21 cellular contexts compared by ENCODE assay signal in genomic region chr4:85165808-85166207, GRCh38.
DNase-seq lines count a peak whose midpoint lies in the region; TF ChIP-seq lines count a peak whose summit lies in the region.
"Had no signal": no experiment of that assay in that cellular context is flagged by ENCODE, and none has a peak within 500 bp of the region (broad histone marks: within the 10 kb centered on the region; RNA-seq: fewer than 3 reads in every experiment).

No MANE protein-coding gene starts in this region.

- no peak overlapping the region for H3K4me2 ChIP-seq in neural progenitor cell
- H3K4me2 ChIP-seq: GM23338 had no signal

- H3K36me3 ChIP-seq in left ventricle myocardium inferior: no peaks in the 10 kb centered on the region
- no peaks in the 10 kb centered on the region for H3K36me3 ChIP-seq in right atrium auricular region
- no peaks in the 10 kb centered on the region for H3K36me3 ChIP-seq in endodermal cell (ENCODE audit: control insufficient read depth, insufficient read depth, low read length)
- no peaks in the 10 kb centered on the region for H3K36me3 ChIP-seq in neural progenitor cell
- H3K36me3 ChIP-seq: SJSA1 had no signal

- no peaks in the 10 kb centered on the region for H3K79me2 ChIP-seq in neural progenitor cell (ENCODE audit: low read depth)

- H3K4me3 ChIP-seq in left ventricle myocardium inferior (no peak overlapping the region), right atrium auricular region (no peak overlapping the region), endodermal cell (ENCODE audit: low read length) (no peak overlapping the region), neural progenitor cell (no peak overlapping the region)
- H3K4me3 ChIP-seq: GM23338, K562, SJSA1 had no signal

- 83 to 90% methylated on average over 1 to 2 of the region's 2 CpGs for WGBS in endodermal cell (ENCODE audit: insufficient coverage in 1 of 2, insufficient read length in 1 of 2), 2 experiments

- intact Hi-C loops in left ventricle myocardium inferior (cut with micrococcal nuclease): no loop called here

- no peaks in the 10 kb centered on the region for H3K4me1 ChIP-seq in left ventricle myocardium inferior
- no peaks in the 10 kb centered on the region for H3K4me1 ChIP-seq in right atrium auricular region
- H3K4me1 ChIP-seq in endodermal cell (ENCODE audit: control insufficient read depth, insufficient read depth, low read length): no peaks in the 10 kb centered on the region
- H3K4me1 ChIP-seq in neural progenitor cell: no peaks in the 10 kb centered on the region
- H3K4me1 ChIP-seq: SJSA1 had no signal

- no peak overlapping the region for H3K27ac ChIP-seq in left ventricle myocardium inferior (replicated peaks)
- no peak overlapping the region for H3K27ac ChIP-seq in right atrium auricular region
- H3K27ac ChIP-seq in endodermal cell (ENCODE audit: low read depth, low read length): no peak overlapping the region
- H3K27ac ChIP-seq in neural progenitor cell: no peak overlapping the region
- H3K27ac ChIP-seq: 22Rv1, C4-2B, SJSA1 had no signal

- TF ChIP-seq CTCF in left ventricle myocardium inferior (IDR thresholded peaks at IDR 0.05; ENCODE audit: borderline replicate concordance) (peak; percentile 20), right atrium auricular region (IDR thresholded peaks at IDR 0.05) (no peak), endodermal cell (conservative IDR thresholded peaks at IDR 0.05) (peak; percentile 53), neural progenitor cell (IDR thresholded peaks at IDR 0.05) (peak; percentile 7), chondrocyte (IDR thresholded peaks at IDR 0.05) (no peak)

- no peak overlapping the region for H3K27ac Mint-ChIP-seq in endodermal cell
- H3K27ac Mint-ChIP-seq in neural progenitor cell: no peak overlapping the region
- no peak overlapping the region for H3K27ac Mint-ChIP-seq in chondrocyte (ENCODE audit: unreplicated experiment)
- H3K27ac Mint-ChIP-seq: CD8-positive, alpha-beta memory T cell; GM23338 had no signal

- H3K9me3 ChIP-seq in left ventricle myocardium inferior (replicated peaks): peaks cover 19% of the 10 kb centered on the region
- no peaks in the 10 kb centered on the region for H3K9me3 ChIP-seq in right atrium auricular region
- no peaks in the 10 kb centered on the region for H3K9me3 ChIP-seq in endodermal cell (ENCODE audit: control insufficient read depth, low read length)
- H3K9me3 ChIP-seq in neural progenitor cell (ENCODE audit: low read depth): no peaks in the 10 kb centered on the region
- H3K9me3 ChIP-seq: SJSA1 had no signal

- H3K4me3 Mint-ChIP-seq in endodermal cell (no peak overlapping the region), neural progenitor cell (no peak overlapping the region), chondrocyte (ENCODE audit: unreplicated experiment) (no peak overlapping the region)
- H3K4me3 Mint-ChIP-seq: CD8-positive, alpha-beta memory T cell; GM23338 had no signal

- H2AFZ ChIP-seq in neural progenitor cell (replicated peaks): no peak overlapping the region
- H2AFZ ChIP-seq: GM23338 had no signal

- H3K27me3 ChIP-seq in left ventricle myocardium inferior (ENCODE audit: low read depth) (no peaks in the 10 kb centered on the region), right atrium auricular region (no peaks in the 10 kb centered on the region), endodermal cell (ENCODE audit: control insufficient read depth, insufficient read depth, low read length, poor library complexity, severe bottlenecking) (no peaks in the 10 kb centered on the region), neural progenitor cell (no peaks in the 10 kb centered on the region)
- H3K27me3 ChIP-seq: SJSA1 had no signal

- H3K36me3 Mint-ChIP-seq in endodermal cell (ENCODE audit: low read depth) (no peaks in the 10 kb centered on the region), neural progenitor cell (no peaks in the 10 kb centered on the region), chondrocyte (ENCODE audit: low read depth) (peaks cover 3% of the 10 kb centered on the region)

- H3K9me3 Mint-ChIP-seq in endodermal cell (peaks cover 11% of the 10 kb centered on the region), neural progenitor cell (no peaks in the 10 kb centered on the region), chondrocyte (ENCODE audit: low read depth) (peaks cover 15% of the 10 kb centered on the region)

- DNase-seq in left ventricle myocardium inferior: no peak
- no peak for DNase-seq in right atrium auricular region (ENCODE audit: low spot score)
- DNase-seq in endodermal cell: no peak
- no peak for DNase-seq in neural progenitor cell (ENCODE audit: low spot score)
- no peak for DNase-seq in chondrocyte (ENCODE audit: low spot score)
- no peak for DNase-seq in effector CD8-positive, alpha-beta T cell (lab: John Stamatoyannopoulos, UW)
- no peak for DNase-seq in NCI-H69 (lab: John Stamatoyannopoulos, UW)
- no peak for DNase-seq in C1 segment of cervical spinal cord (lab: John Stamatoyannopoulos, UW)
- DNase-seq: Calu3; CD8-positive, alpha-beta memory T cell; MM.1S; NCI-H1092; NCI-H1436; NCI-H187 treated with DMSO at 0.1 percent for 48 hours; NCI-H774; NK-92 treated with Interleukin-12 subunit alpha and Interleukin-12 subunit beta, amount 100 ng/mL, for 24 hours had no signal

- no peaks in the 10 kb centered on the region for H4K20me1 ChIP-seq in neural progenitor cell (ENCODE audit: low read depth)

- H3F3A ChIP-seq in neural progenitor cell (ENCODE audit: low read depth): no peaks in the 10 kb centered on the region

- H3K9ac ChIP-seq in endodermal cell (ENCODE audit: extremely low read depth, low read length, poor library complexity, severe bottlenecking): no peak overlapping the region
- no peak overlapping the region for H3K9ac ChIP-seq in neural progenitor cell

- H3K4me1 Mint-ChIP-seq in endodermal cell: no peaks in the 10 kb centered on the region
- no peaks in the 10 kb centered on the region for H3K4me1 Mint-ChIP-seq in neural progenitor cell
- no peaks in the 10 kb centered on the region for H3K4me1 Mint-ChIP-seq in chondrocyte (ENCODE audit: low read depth)
- H3K4me1 Mint-ChIP-seq: CD8-positive, alpha-beta memory T cell; GM23338 had no signal

- peaks cover 10% of the 10 kb centered on the region for H3K27me3 Mint-ChIP-seq in endodermal cell (ENCODE audit: insufficient read depth)
- peaks cover under 1% of the 10 kb centered on the region for H3K27me3 Mint-ChIP-seq in neural progenitor cell (ENCODE audit: insufficient read depth, low read depth)
- peaks cover 20% of the 10 kb centered on the region for H3K27me3 Mint-ChIP-seq in chondrocyte (ENCODE audit: low read depth)
- H3K27me3 Mint-ChIP-seq: CD8-positive, alpha-beta memory T cell had no signal

Comparison
In these comparisons a context has a peak if more than half of its experiments do, and no peak if none do; other contexts are left out.
1. CTCF ChIP-seq: peak in left ventricle myocardium inferior (single experiment), endodermal cell (single experiment) and neural progenitor cell (single experiment); none in right atrium auricular region (0 of 2) and chondrocyte (single experiment).